ENCODE assay signal across 22 cellular contexts in the genomic region with DNA sequence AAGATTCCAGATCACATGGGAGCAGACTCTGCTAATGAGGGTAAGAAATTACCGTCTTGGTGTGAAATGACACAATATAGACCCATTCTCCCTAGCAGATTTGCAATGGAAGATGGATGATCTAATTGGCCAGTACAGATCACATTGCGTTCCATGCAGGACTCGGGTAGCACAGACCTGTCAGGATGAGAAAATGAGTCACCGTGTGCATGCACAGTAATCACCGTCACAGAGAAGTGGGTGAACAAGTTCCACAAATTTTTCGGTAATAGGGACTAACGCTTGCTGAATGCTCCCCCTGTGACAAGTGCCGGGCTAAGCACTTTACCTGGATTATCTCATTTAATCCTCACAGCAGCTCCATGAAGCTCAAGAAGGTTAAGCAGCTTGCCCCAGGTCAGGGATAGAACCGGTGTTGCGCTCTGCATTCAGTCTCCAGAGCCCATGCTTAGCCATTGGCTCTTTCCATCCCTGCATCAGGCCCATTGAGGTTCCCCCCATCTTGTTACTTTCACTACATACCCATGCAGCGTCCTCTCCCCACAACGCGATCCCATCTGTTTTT.
"Had no signal": no experiment of that assay in that cellular context is flagged by ENCODE, and none has a peak within 500 bp of the region (broad histone marks: within the 10 kb centered on the region; RNA-seq: fewer than 3 reads in every experiment).

No MANE protein-coding gene starts in this region.

- ATAC-seq: gastroesophageal sphincter; left cardiac atrium; left lung; natural killer cell; psoas muscle; right cardiac atrium; stimulated activated naive B cell treated with anti-CD40 and anti-IgM and Interleukin-4, amounts not matched to agents 10 μg/mL and 1 μg/mL and 100 μg/mL, for 72 hours; upper lobe of right lung had no signal

- H3K27ac ChIP-seq: colonic mucosa, gastroesophageal sphincter, heart left ventricle, hepatocyte, left lung, ovary, psoas muscle, spleen, thoracic aorta, upper lobe of right lung, uterus had no signal

- DNase-seq: colonic mucosa; effector CD8-positive, alpha-beta T cell; endodermal cell; heart left ventricle; left cardiac atrium; left lung; natural killer cell; occipital lobe; ovary; posterior cingulate gyrus; psoas muscle; right cardiac atrium; spleen; stimulated activated CD4-positive, alpha-beta T cell treated with anti-CD3 and anti-CD28 coated beads, Interleukin-2, amount 100 ng/mL, for 48 hours; stimulated activated naive B cell treated with anti-CD40 and anti-IgM and Interleukin-4, amounts not matched to agents 10 μg/mL and 1 μg/mL and 100 μg/mL, for 72 hours; upper lobe of right lung; uterus had no signal

- H3K9me3 ChIP-seq: colonic mucosa, gastroesophageal sphincter, heart left ventricle, left lung, ovary, psoas muscle, spleen, thoracic aorta, tibial nerve, upper lobe of right lung, uterus had no signal

- H3K4me3 ChIP-seq: colonic mucosa, gastroesophageal sphincter, heart left ventricle, hepatocyte, left lung, ovary, psoas muscle, skin epidermis, spleen, thoracic aorta, tibial nerve, upper lobe of right lung, uterus had no signal

- H3K4me1 ChIP-seq: colonic mucosa, left lung, psoas muscle, upper lobe of right lung, uterus had no signal

- H3K27me3 ChIP-seq: colonic mucosa, gastroesophageal sphincter, heart left ventricle, hepatocyte, left lung, ovary, tibial nerve, upper lobe of right lung, uterus had no signal

- H3K79me2 ChIP-seq: hepatocyte had no signal

- H3K36me3 ChIP-seq: colonic mucosa, gastroesophageal sphincter, heart left ventricle, left lung, ovary, spleen, thoracic aorta, tibial nerve, upper lobe of right lung, uterus had no signal

- H2AFZ ChIP-seq: hepatocyte had no signal

- H3K4me2 ChIP-seq: hepatocyte had no signal
